Comparison of ENCODE assay signal across 9 cellular contexts in genomic region chr1:26307966-26308899, GRCh38. TPM values are rescaled to one million over a fixed set of nuclear protein-coding genes. Genes with fewer than 3 reads are reported as not detected.
DNase-seq lines count a peak whose midpoint lies in the region; ATAC-seq and TF ChIP-seq lines count a peak whose summit lies in the region.
"Not testable (repeated sequence)": the region's sequence is repeated elsewhere in the genome, so short reads cannot be mapped to it uniquely, and the experiment has no call there.
"Had no signal": no experiment of that assay in that cellular context is flagged by ENCODE, and none has a peak within 500 bp of the region (broad histone marks: within the 10 kb centered on the region; RNA-seq: fewer than 3 reads in every experiment).

No MANE protein-coding gene starts in this region.

- not testable (repeated sequence) for ATAC-seq in DND-41 (ENCODE audit: insufficient read depth, low read depth); T-cell (replicated peaks in 1 of 4)

- H3K4me3 Mint-ChIP-seq in T-cell (peak overlapping the region; percentile 95 to 99 (median 99)), neural crest cell (peak overlapping the region; percentile 11)
- H3K4me3 Mint-ChIP-seq in activated CD4-positive, alpha-beta T cell treated with anti-CD3 and anti-CD28 coated beads, Interleukin-2, amount 10 ng/mL, durations not matched to agents 7 days and 5 days = peak overlapping the region; percentile 99
- H3K4me3 Mint-ChIP-seq in stimulated activated naive CD8-positive, alpha-beta T cell treated with anti-CD3 and anti-CD28 coated beads, Interleukin-15, Interleukin-2, amounts not matched to agents 100 ng/mL and 50 ng/mL, for 24 hours = peak overlapping the region; percentile 12

- not testable (repeated sequence) for DNase-seq in DND-41; T-cell; effector memory CD4-positive, alpha-beta T cell; neural crest cell (ENCODE audit: low read depth, low spot score)
- peak; percentile 50 for DNase-seq in MV-4-11 (lab: John Stamatoyannopoulos, UW)
- DNase-seq in activated CD4-positive, alpha-beta T cell treated with anti-CD3 and anti-CD28 coated beads, Interleukin-2, amount 10 ng/mL, durations not matched to agents 7 days and 5 days = peak; percentile 21
- DNase-seq in activated effector memory CD4-positive, alpha-beta T cell treated with anti-CD3 and anti-CD28 coated beads, Interleukin-2, amount 50 U/mL, for 16 hours = peak; percentile 65

- not testable (repeated sequence) for H3K36me3 ChIP-seq in DND-41 (ENCODE audit: insufficient read depth, low read length); effector memory CD4-positive, alpha-beta T cell (ENCODE audit: control insufficient read depth, insufficient read depth, low read length)

- not testable (repeated sequence) for H3K79me2 ChIP-seq in DND-41 (ENCODE audit: insufficient read depth, low read length)

- H2AFZ ChIP-seq in DND-41 (ENCODE audit: low read depth, low read length) = peak overlapping the region; percentile 100; the same call in 1 of the 2 replicates

- not testable (repeated sequence) for H3K27ac ChIP-seq in DND-41 (ENCODE audit: low read length)
- H3K27ac ChIP-seq in effector memory CD4-positive, alpha-beta T cell (ENCODE audit: insufficient read depth, low read length, poor library complexity, severe bottlenecking) = peak overlapping the region; percentile 76

- H3K4me1 ChIP-seq in DND-41 (ENCODE audit: insufficient read depth, low read length) = peaks cover 26% of the 10 kb centered on the region
- peaks cover 16% of the 10 kb centered on the region for H3K4me1 ChIP-seq in effector memory CD4-positive, alpha-beta T cell (ENCODE audit: control insufficient read depth, insufficient read depth, low read length, poor library complexity, severe bottlenecking)

- not testable (repeated sequence) for H3K27me3 Mint-ChIP-seq in T-cell; activated CD4-positive, alpha-beta T cell treated with anti-CD3 and anti-CD28 coated beads, Interleukin-2, amount 10 ng/mL, durations not matched to agents 7 days and 5 days; neural crest cell (ENCODE audit: low read depth); stimulated activated naive CD8-positive, alpha-beta T cell treated with anti-CD3 and anti-CD28 coated beads, Interleukin-15, Interleukin-2, amounts not matched to agents 100 ng/mL and 50 ng/mL, for 24 hours

- TF ChIP-seq CTCF in DND-41 (IDR thresholded peaks at IDR 0.05; ENCODE audit: borderline replicate concordance, extremely low read depth, low read length, poor library complexity, severe bottlenecking); neural crest cell (conservative IDR thresholded peaks at IDR 0.05): not testable (repeated sequence)

- CTCF ChIA-PET in T-cell (lab: Charles Lee) = interaction anchor here (0.6 to 2.7 kb wide), 10 partner anchors 9 to 112 kb away, joined by 3 to 13 read pairs (median 6); partner anchors contain the start of gene CD52 (in 1 of the 2)
- CTCF ChIA-PET in activated CD4-positive, alpha-beta T cell treated with anti-CD3 and anti-CD28 coated beads, Interleukin-2, amount 10 ng/mL, durations not matched to agents 7 days and 5 days (lab: Charles Lee) = interaction anchor here (0.6 to 6.8 kb wide), 9 partner anchors 12 to 109 kb away, joined by 3 to 81 read pairs (median 4); partner anchors contain the start of genes CD52 and SH3BGRL3

- POLR2A ChIA-PET in T-cell (lab: Charles Lee) = interaction anchor here (0.6 to 1.2 kb wide), 8 partner anchors 10 to 1492 kb away, joined by 3 to 10 read pairs (median 4); partner anchors contain the start of gene CD52 (in 2 of the 2)
- POLR2A ChIA-PET in activated CD4-positive, alpha-beta T cell treated with anti-CD3 and anti-CD28 coated beads, Interleukin-2, amount 10 ng/mL, durations not matched to agents 7 days and 5 days (lab: Charles Lee) = interaction anchor here (0.9 to 3.2 kb wide), 4 partner anchors 9 to 22 kb away, joined by 3 to 10 read pairs (median 8); partner anchors contain the start of gene CD52

- H3K4me3 ChIP-seq in DND-41 (ENCODE audit: low read depth in 1 of 2, low read length in 2 of 2); effector memory CD4-positive, alpha-beta T cell (ENCODE audit: insufficient read depth, low read depth, low read length, poor library complexity, severe bottlenecking): not testable (repeated sequence)

- H3K9me3 ChIP-seq in DND-41 (ENCODE audit: insufficient read depth, low read length, severe bottlenecking); effector memory CD4-positive, alpha-beta T cell (ENCODE audit: control insufficient read depth, low read length): not testable (repeated sequence)

- not testable (repeated sequence) for H3K4me2 ChIP-seq in DND-41 (ENCODE audit: insufficient read depth, low read length)

- H3K27me3 ChIP-seq in DND-41 (ENCODE audit: insufficient read depth, low read length, poor library complexity); effector memory CD4-positive, alpha-beta T cell (replicated peaks; ENCODE audit: control insufficient read depth, insufficient read depth, low read length, poor library complexity, severe bottlenecking): not testable (repeated sequence)

- not testable (repeated sequence) for H3K9me3 Mint-ChIP-seq in T-cell; activated CD4-positive, alpha-beta T cell treated with anti-CD3 and anti-CD28 coated beads, Interleukin-2, amount 10 ng/mL, durations not matched to agents 7 days and 5 days; neural crest cell; stimulated activated naive CD8-positive, alpha-beta T cell treated with anti-CD3 and anti-CD28 coated beads, Interleukin-15, Interleukin-2, amounts not matched to agents 100 ng/mL and 50 ng/mL, for 24 hours

- not testable (repeated sequence) for H3K9ac ChIP-seq in DND-41 (ENCODE audit: low read depth, low read length)

- H3K4me1 Mint-ChIP-seq in T-cell (peaks cover 36 to 45% (median 41%) of the 10 kb centered on the region in 3 donors), neural crest cell (peaks cover 17% of the 10 kb centered on the region)
- H3K4me1 Mint-ChIP-seq in activated CD4-positive, alpha-beta T cell treated with anti-CD3 and anti-CD28 coated beads, Interleukin-2, amount 10 ng/mL, durations not matched to agents 7 days and 5 days = peaks cover 57% of the 10 kb centered on the region
- peaks cover 50% of the 10 kb centered on the region for H3K4me1 Mint-ChIP-seq in stimulated activated naive CD8-positive, alpha-beta T cell treated with anti-CD3 and anti-CD28 coated beads, Interleukin-15, Interleukin-2, amounts not matched to agents 100 ng/mL and 50 ng/mL, for 24 hours (ENCODE audit: low read depth)

- H3K36me3 Mint-ChIP-seq in T-cell; activated CD4-positive, alpha-beta T cell treated with anti-CD3 and anti-CD28 coated beads, Interleukin-2, amount 10 ng/mL, durations not matched to agents 7 days and 5 days (ENCODE audit: low read depth); neural crest cell (ENCODE audit: low read depth); stimulated activated naive CD8-positive, alpha-beta T cell treated with anti-CD3 and anti-CD28 coated beads, Interleukin-15, Interleukin-2, amounts not matched to agents 100 ng/mL and 50 ng/mL, for 24 hours (ENCODE audit: low read depth): not testable (repeated sequence)

- not testable (repeated sequence) for H4K20me1 ChIP-seq in DND-41 (ENCODE audit: insufficient read depth, low read length)

- peak overlapping the region; percentile 95 to 99 for H3K27ac Mint-ChIP-seq in T-cell
- peak overlapping the region; percentile 93 for H3K27ac Mint-ChIP-seq in activated CD4-positive, alpha-beta T cell treated with anti-CD3 and anti-CD28 coated beads, Interleukin-2, amount 10 ng/mL, durations not matched to agents 7 days and 5 days
- H3K27ac Mint-ChIP-seq in neural crest cell (ENCODE audit: unreplicated experiment) = not testable (repeated sequence)
- peak overlapping the region; percentile 76 for H3K27ac Mint-ChIP-seq in stimulated activated naive CD8-positive, alpha-beta T cell treated with anti-CD3 and anti-CD28 coated beads, Interleukin-15, Interleukin-2, amounts not matched to agents 100 ng/mL and 50 ng/mL, for 24 hours

RNA-seq across cellular contexts. Expression of gene UBXN11, which starts 1.8 kb away (rescaled TPM):
- total RNA-seq in T-cell (100 to 1,000 TPM in 3 of 5 donors, 10 to 100 TPM in 2; 39.5 to 112 (median 104) TPM), neural crest cell (33.5 and 35.5 TPM in 2 replicates)
- total RNA-seq in activated CD4-positive, alpha-beta T cell treated with anti-CD3 and anti-CD28 coated beads, Interleukin-2, amount 10 ng/mL, durations not matched to agents 7 days and 5 days = 10 to 100 TPM; 48.6 to 51.3 TPM

RNA-seq across cellular contexts. Expression of gene CD52, which starts 9.5 kb away (rescaled TPM):
- total RNA-seq in T-cell (1,000 to 10,000 TPM in 4 of 5 donors, 100 to 1,000 TPM in 1; 994 to 1,121 (median 1,054) TPM), neural crest cell (not detected in 2 replicates)
- total RNA-seq in activated CD4-positive, alpha-beta T cell treated with anti-CD3 and anti-CD28 coated beads, Interleukin-2, amount 10 ng/mL, durations not matched to agents 7 days and 5 days = 1,000 to 10,000 TPM; 1,663 to 1,924 TPM
- total RNA-seq: fibroblast of lung had no signal

RNA-seq across cellular contexts. Expression of gene SH3BGRL3, which starts 28.3 kb away (rescaled TPM):
- total RNA-seq in T-cell (100 to 1,000 TPM; 218 to 457 (median 370) TPM), neural crest cell (97.9 and 100 TPM in 2 replicates)
- total RNA-seq in activated CD4-positive, alpha-beta T cell treated with anti-CD3 and anti-CD28 coated beads, Interleukin-2, amount 10 ng/mL, durations not matched to agents 7 days and 5 days = 100 to 1,000 TPM; 606 to 707 TPM

RNA-seq across cellular contexts. Expression of gene CRYBG2, which starts 45.7 kb away (rescaled TPM):
- 1 to 10 TPM; 3.0 to 7.3 (median 5.1) TPM for total RNA-seq in T-cell
- 1 to 10 TPM; 2.2 to 2.6 TPM for total RNA-seq in activated CD4-positive, alpha-beta T cell treated with anti-CD3 and anti-CD28 coated beads, Interleukin-2, amount 10 ng/mL, durations not matched to agents 7 days and 5 days
- 3.8 and 6.3 TPM in 2 replicates for total RNA-seq in neural crest cell
- total RNA-seq: fibroblast of lung had no signal

Comparison
In these comparisons a context has a peak if more than half of its experiments do, and no peak if none do; other contexts are left out.
1. H3K4me3 Mint-ChIP-seq: peak in every context shown above with its lines; median percentile 99 in T-cell; 99 in activated CD4-positive, alpha-beta T cell treated with anti-CD3 and anti-CD28 coated beads, Interleukin-2, amount 10 ng/mL, durations not matched to agents 7 days and 5 days; 12 in stimulated activated naive CD8-positive, alpha-beta T cell treated with anti-CD3 and anti-CD28 coated beads, Interleukin-15, Interleukin-2, amounts not matched to agents 100 ng/mL and 50 ng/mL, for 24 hours; 11 in neural crest cell.
2. RNA of gene CD52, which starts 9.5 kb away (total RNA-seq): 1,663 to 1,924 TPM in activated CD4-positive, alpha-beta T cell treated with anti-CD3 and anti-CD28 coated beads, Interleukin-2, amount 10 ng/mL, durations not matched to agents 7 days and 5 days and 994 to 1,121 TPM in T-cell; not detected in neural crest cell; every median in the first group is over 100 times any median in the second.